ENCODE assay signal across 19 cellular contexts in the genomic region with DNA sequence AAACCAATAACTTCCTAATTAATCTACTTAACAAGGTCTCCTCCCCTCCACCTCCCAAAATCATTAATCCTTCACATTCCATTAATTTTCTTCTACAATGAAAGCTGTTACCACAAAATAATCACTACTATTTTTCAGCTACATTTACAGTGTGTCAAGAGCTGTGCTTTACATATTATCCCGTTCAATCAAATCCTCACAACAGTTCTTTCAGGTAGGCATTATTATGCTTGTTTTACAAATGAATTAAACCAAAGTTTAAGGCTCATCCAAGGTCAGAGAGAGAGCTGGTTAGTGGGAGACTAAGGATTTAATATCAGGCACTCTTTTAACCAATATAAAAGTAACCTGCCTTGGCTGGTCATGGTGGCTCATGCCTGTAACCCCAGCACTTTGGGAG.
A peak's percentile ranks its signal among the peaks of the same experiment; 100 is the strongest.
DNase-seq lines count a peak whose midpoint lies in the region; ATAC-seq and TF ChIP-seq lines count a peak whose summit lies in the region.
"Had no signal": no experiment of that assay in that cellular context is flagged by ENCODE, and none has a peak within 500 bp of the region (broad histone marks: within the 10 kb centered on the region; RNA-seq: fewer than 3 reads in every experiment).

No MANE protein-coding gene starts in this region.

- CTCF ChIA-PET in A673 (lab: Charles Lee), result no interaction called here

- H3K36me3 ChIP-seq in cardiac muscle cell (no peaks in the 10 kb centered on the region), transverse colon (no peaks in the 10 kb centered on the region), A673 (ENCODE audit: insufficient read depth, low read length, poor library complexity, severe bottlenecking) (no peaks in the 10 kb centered on the region)
- H3K36me3 ChIP-seq: colonic mucosa had no signal

- BruUV-seq in A673 (replicated peaks; lab: Mats Ljungman, UMichigan), result no TSS peak

- H3K4me3 Mint-ChIP-seq in central memory CD8-positive, alpha-beta T cell, result no peak overlapping the region
- no peak overlapping the region for H3K4me3 Mint-ChIP-seq in naive thymus-derived CD8-positive, alpha-beta T cell

- POLR2A ChIA-PET in naive thymus-derived CD8-positive, alpha-beta T cell (lab: Charles Lee), result no interaction called here
- POLR2A ChIA-PET in A673 (lab: Charles Lee; ENCODE audit: low non-redundant PET), result no interaction called here

- WGBS in transverse colon (ENCODE audit: low coverage in 1 of 2), 2 donors, result 94 to 100% methylated on average over 1 of the region's 1 CpG

- H3K9me3 ChIP-seq in cardiac muscle cell (ENCODE audit: low read depth) (no peaks in the 10 kb centered on the region), transverse colon (no peaks in the 10 kb centered on the region), A673 (ENCODE audit: low read depth, low read length, poor library complexity, severe bottlenecking) (no peaks in the 10 kb centered on the region)
- H3K9me3 ChIP-seq: A549, colonic mucosa had no signal

- in situ Hi-C loops in transverse colon (cut with MboI; ENCODE audit: low pct_ligation_motif_present in 1 of 4, low pct_unique_long_range_greater_than_20kb in 1 of 4, low sequenced_read_pairs in 3 of 4), result loop anchor here in 1 of 4 donors (25.0 kb wide), 1 partner anchor 96 kb away; a partner anchor contains a TSS

- peaks cover under 1% of the 10 kb centered on the region for H3K36me3 Mint-ChIP-seq in central memory CD8-positive, alpha-beta T cell (ENCODE audit: insufficient read depth)
- H3K36me3 Mint-ChIP-seq in naive thymus-derived CD8-positive, alpha-beta T cell, result peaks cover 0 to 4% (median 0%) of the 10 kb centered on the region in 3 donors

- peak overlapping the region; percentile 3 for H3K27ac Mint-ChIP-seq in central memory CD8-positive, alpha-beta T cell (ENCODE audit: low read depth)
- peak overlapping the region in 8 of 10 donors; percentile 34 to 81 (median 70) for H3K27ac Mint-ChIP-seq in naive thymus-derived CD8-positive, alpha-beta T cell

- H3K4me1 Mint-ChIP-seq in central memory CD8-positive, alpha-beta T cell, result peaks cover 86% of the 10 kb centered on the region
- H3K4me1 Mint-ChIP-seq in naive thymus-derived CD8-positive, alpha-beta T cell, result peaks cover 37 to 87% (median 68%) of the 10 kb centered on the region in 4 donors

- DNase-seq in cardiac muscle cell (ENCODE audit: low read depth in 1 of 2, low spot score in 1 of 2) (no peak), cardiac septum (ENCODE audit: low spot score) (no peak), transverse colon (no peak), NCI-H146 (lab: John Stamatoyannopoulos, UW) (no peak), A673 (ENCODE audit: low spot score) (no peak)
- DNase-seq in central memory CD8-positive, alpha-beta T cell (ENCODE audit: low spot score in 2 of 2), result no peak
- DNase-seq in naive thymus-derived CD8-positive, alpha-beta T cell, result no peak
- DNase-seq: activated naive CD4-positive, alpha-beta T cell treated with anti-CD3 and anti-CD28 coated beads, Interleukin-2, amount 50 U/mL, for 16 hours; activated T-cell treated with anti-CD3 and anti-CD28 coated beads, Interleukin-2, amount 50 U/mL, for 48 hours; MV-4-11; NCI-H1694; NCI-H526; posterior cingulate gyrus had no signal

- H3K27me3 ChIP-seq in cardiac muscle cell (no peaks in the 10 kb centered on the region), transverse colon (no peaks in the 10 kb centered on the region), A673 (replicated peaks; ENCODE audit: insufficient read depth, low read depth, low read length, poor library complexity) (no peaks in the 10 kb centered on the region)
- H3K27me3 ChIP-seq: colonic mucosa had no signal

- TF ChIP-seq POLR2A in transverse colon (IDR thresholded peaks at IDR 0.05), result no peak

- intact Hi-C loops in cardiac septum (cut with DNase I) (no loop called here), transverse colon (cut with DNase I; ENCODE audit: low total_unique reads) (no loop called here), A673 (cut with micrococcal nuclease; ENCODE audit: unreplicated experiment) (no loop called here)

- H3K27me3 Mint-ChIP-seq in central memory CD8-positive, alpha-beta T cell, result no peaks in the 10 kb centered on the region
- no peaks in the 10 kb centered on the region for H3K27me3 Mint-ChIP-seq in naive thymus-derived CD8-positive, alpha-beta T cell

- H3K4me1 ChIP-seq in cardiac muscle cell (ENCODE audit: low read depth), result peaks cover 20% of the 10 kb centered on the region
- H3K4me1 ChIP-seq in transverse colon, result peaks cover 25 to 58% (median 35%) of the 10 kb centered on the region in 4 donors
- H3K4me1 ChIP-seq in A673 (ENCODE audit: insufficient read depth, low read length, poor library complexity, severe bottlenecking), result peaks cover 44% of the 10 kb centered on the region

- TF ChIP-seq CTCF in cardiac muscle cell (IDR thresholded peaks at IDR 0.05; ENCODE audit: low read depth, low read length) (no peak), transverse colon (IDR thresholded peaks at IDR 0.05) (no peak), A673 (conservative IDR thresholded peaks at IDR 0.05; ENCODE audit: low read depth, low read length) (no peak)

- H3K27ac ChIP-seq in cardiac muscle cell (peak overlapping the region; percentile 56), transverse colon (peak overlapping the region; percentile 44 to 81 (median 58)), A673 (ENCODE audit: low read depth, low read length, poor library complexity, severe bottlenecking) (no peak overlapping the region)
- H3K27ac ChIP-seq: A549, colonic mucosa, KMS-11 had no signal

- no peaks in the 10 kb centered on the region for H3K9me3 Mint-ChIP-seq in central memory CD8-positive, alpha-beta T cell
- no peaks in the 10 kb centered on the region for H3K9me3 Mint-ChIP-seq in naive thymus-derived CD8-positive, alpha-beta T cell

- no peak for ATAC-seq in central memory CD8-positive, alpha-beta T cell (replicated peaks; ENCODE audit: extremely low read depth, poor library complexity, severe bottlenecking)
- no peak for ATAC-seq in naive thymus-derived CD8-positive, alpha-beta T cell
- no peak for ATAC-seq in GM18870 (IDR thresholded peaks at IDR 0.05; ENCODE audit: unreplicated experiment)
- ATAC-seq: activated CD4-positive, CD25-positive, alpha-beta regulatory T cell treated with anti-CD3 and anti-CD28 coated beads, Interleukin-2, amount 50 U/mL, for 24 hours had no signal

- TF ChIP-seq EP300 in transverse colon (IDR thresholded peaks at IDR 0.05; ENCODE audit: low read depth), result no peak

- H3K4me3 ChIP-seq in cardiac muscle cell (no peak overlapping the region), transverse colon (no peak overlapping the region), A673 (ENCODE audit: low read depth, low read length, poor library complexity, severe bottlenecking) (no peak overlapping the region)
- H3K4me3 ChIP-seq: A549, colonic mucosa, lung had no signal
